ENCODE assay signal across 8 cellular contexts in genomic region chr16:4769306-4769638, GRCh38. TPM values are rescaled to one million over a fixed set of nuclear protein-coding genes. Genes with fewer than 3 reads are reported as not detected.
A peak's percentile ranks its signal among the peaks of the same experiment; 100 is the strongest.
DNase-seq lines count a peak whose midpoint lies in the region; ATAC-seq, FAIRE-seq and TF ChIP-seq lines count a peak whose summit lies in the region.

No MANE protein-coding gene starts in this region.

- FAIRE-seq in A549 (lab: Jason Lieb, UNC): no peak

- peak overlapping the region; percentile 81 for H3K4me3 ChIP-seq in A549
- H3K4me3 ChIP-seq in mucosa of stomach (ENCODE audit: low read length): peak overlapping the region; percentile 90

- peak overlapping the region; percentile 72 for H3K9ac ChIP-seq in mucosa of stomach (ENCODE audit: low read length)

- CTCF ChIA-PET in A549 (lab: Yijun Ruan, JAX): interaction anchor here (1.0 to 2.2 kb wide), 3 partner anchors 8 to 186 kb away, joined by 3 to 13 read pairs (median 5); no protein-coding TSS in a partner anchor

- POLR2A ChIA-PET in A549 (lab: Yijun Ruan, JAX): interaction anchor here (0.7 to 2.3 kb wide), 9 partner anchors 9 to 191 kb away, joined by 3 to 25 read pairs (median 4); partner anchors contain the start of genes ANKS3, DNAAF8, GLYR1 and UBN1

- TF ChIP-seq RAD21 in A549 (conservative IDR thresholded peaks at IDR 0.05 in 1 of 2, IDR thresholded peaks at IDR 0.05 in 1 of 2): no peak
- no peak for TF ChIP-seq RAD21 in Ishikawa (IDR thresholded peaks at IDR 0.05; ENCODE audit: low read depth)

- H3K27me3 ChIP-seq in mucosa of stomach (ENCODE audit: control insufficient read depth, insufficient read depth, low read length): no peaks in the 10 kb centered on the region

- peaks cover 17% of the 10 kb centered on the region; the same call in 2 of the 3 replicates for H3K4me1 ChIP-seq in A549
- peaks cover 21% of the 10 kb centered on the region for H3K4me1 ChIP-seq in mucosa of stomach (ENCODE audit: control insufficient read depth, insufficient read depth, low read length)

- no peaks in the 10 kb centered on the region for H3K9me3 ChIP-seq in A549
- H3K9me3 ChIP-seq in mucosa of stomach (ENCODE audit: control insufficient read depth, low read length): no peaks in the 10 kb centered on the region

- ATAC-seq in A549 (no peak), GM21723 (IDR thresholded peaks at IDR 0.05; ENCODE audit: unreplicated experiment) (no peak), GM21526 (IDR thresholded peaks at IDR 0.05; ENCODE audit: low FRiP score, unreplicated experiment) (no peak)

- no peaks in the 10 kb centered on the region for H3K36me3 ChIP-seq in mucosa of stomach (ENCODE audit: control insufficient read depth, insufficient read depth, low read length)

- no peak for TF ChIP-seq CTCF in A549 (IDR thresholded peaks at IDR 0.05)

- WGBS in A549 (ENCODE audit: missing lambda C conversion rate): 66% methylated on average over 7 of the region's 7 CpGs

- TF ChIP-seq POLR2A in A549 (IDR thresholded peaks at IDR 0.05; ENCODE audit: low read length): no peak

- TF ChIP-seq EP300 in A549 (IDR thresholded peaks at IDR 0.05) (no peak), Ishikawa (IDR thresholded peaks at IDR 0.05; ENCODE audit: borderline replicate concordance) (no peak)

- H3K27ac ChIP-seq in A549 (peak overlapping the region; percentile 69 to 98), cingulate gyrus (ENCODE audit: low read depth, low read length) (peak overlapping the region; percentile 95)

- peak overlapping the region; percentile 69 for H3K4me2 ChIP-seq in A549

- DNase-seq in A549 (ENCODE audit: low read depth in 1 of 2, low spot score in 1 of 2) (no peak), NCI-H1436 treated with DMSO at 0.1 percent for 48 hours (lab: John Stamatoyannopoulos, UW) (no peak), NCI-H1048 (lab: John Stamatoyannopoulos, UW) (no peak)

TF ChIP-seq in A549, 52 proteins besides CTCF, POLR2A, EP300 and RAD21:
- TF ChIP-seq ZFP36 (IDR thresholded peaks at IDR 0.05; ENCODE audit: borderline replicate concordance, partially characterized antibody): no peak
- TF ChIP-seq FOSL2 (IDR thresholded peaks at IDR 0.05): no peak
- no peak for TF ChIP-seq FOSL2 (CRISPR knock-in tag; IDR thresholded peaks at IDR 0.05)
- TF ChIP-seq HEYL (CRISPR knock-in tag; IDR thresholded peaks at IDR 0.05): no peak

TF ChIP-seq in Ishikawa, 13 proteins besides CTCF, POLR2A, EP300 and RAD21:
- TF ChIP-seq TCF12 (IDR thresholded peaks at IDR 0.05; ENCODE audit: low read depth): 0 out of 2 replicates have a peak, but pooled peaks have one; percentile 2
- no peak for TF ChIP-seq NFIC (IDR thresholded peaks at IDR 0.05)

RNA-seq across cellular contexts. Expression of gene ZNF500, which starts 2.3 kb away (rescaled TPM):
- polyA plus RNA-seq in A549 (2011; rRNA removed) (4.6 and 4.7 TPM in 2 replicates), A549 (2017; fragmentation: RNase III; extraction: RNeasy Plus Mini Kit Qiagen cat#74134 plus additional on column Dnase treatment) (5.2 to 6.7 TPM (median 6.4 TPM) in 3 replicates)
- 5.5 and 8.8 TPM in 2 replicates for polyA plus RNA-seq in A549 (2012; cell fraction: cytosol; rRNA removed)
- 18.1 and 24.3 TPM in 2 replicates for polyA plus RNA-seq in A549 (2012; cell fraction: nucleus; rRNA removed)
- 6.6 and 8.1 TPM in 2 replicates for polyA minus RNA-seq in A549 (2011; rRNA and poly(A)+ RNA removed)

RNA-seq across cellular contexts. Expression of gene SEPTIN12, which starts 18.9 kb away (rescaled TPM):
- polyA plus RNA-seq in A549 (2011; rRNA removed) (not detected in 2 replicates), A549 (2017; fragmentation: RNase III; extraction: RNeasy Plus Mini Kit Qiagen cat#74134 plus additional on column Dnase treatment) (0.14 TPM in 1 of 3 replicates, not detected in the others)
- 0.03 TPM in 1 of 2 replicates, not detected in the other for polyA plus RNA-seq in A549 (2012; cell fraction: cytosol; rRNA removed)
- polyA plus RNA-seq in A549 (2012; cell fraction: nucleus; rRNA removed): 0.54 and 0.61 TPM in 2 replicates
- polyA minus RNA-seq in A549 (2011; rRNA and poly(A)+ RNA removed): not detected in 2 replicates

RNA-seq across cellular contexts. Expression of gene SMIM22, which starts 25.9 kb away (rescaled TPM):
- polyA plus RNA-seq in A549 (2011; rRNA removed): not detected in 2 replicates
- polyA plus RNA-seq in A549 (2012; cell fraction: cytosol; rRNA removed): not detected in 2 replicates
- polyA plus RNA-seq in A549 (2012; cell fraction: nucleus; rRNA removed): not detected in 2 replicates
- not detected in 3 replicates for polyA plus RNA-seq in A549 (2017; fragmentation: RNase III; extraction: RNeasy Plus Mini Kit Qiagen cat#74134 plus additional on column Dnase treatment)
- not detected in 2 replicates for polyA minus RNA-seq in A549 (2011; rRNA and poly(A)+ RNA removed)

RNA-seq across cellular contexts. Expression of gene ROGDI, which starts 33.2 kb away (rescaled TPM):
- polyA plus RNA-seq in A549 (2011; rRNA removed) (7.2 and 7.9 TPM in 2 replicates), A549 (2017; fragmentation: RNase III; extraction: RNeasy Plus Mini Kit Qiagen cat#74134 plus additional on column Dnase treatment) (12.4 to 18.9 TPM (median 15.1 TPM) in 3 replicates)
- 20.6 and 27.4 TPM in 2 replicates for polyA plus RNA-seq in A549 (2012; cell fraction: cytosol; rRNA removed)
- polyA plus RNA-seq in A549 (2012; cell fraction: nucleus; rRNA removed): 57.1 and 63.8 TPM in 2 replicates
- polyA minus RNA-seq in A549 (2011; rRNA and poly(A)+ RNA removed): 9.3 and 9.4 TPM in 2 replicates

RNA-seq across cellular contexts. Expression of gene DNAAF8, which starts 34.9 kb away (rescaled TPM):
- polyA plus RNA-seq in A549 (2011; rRNA removed) (1.6 and 1.7 TPM in 2 replicates), A549 (2017; fragmentation: RNase III; extraction: RNeasy Plus Mini Kit Qiagen cat#74134 plus additional on column Dnase treatment) (0.73 to 1.6 TPM (median 0.89 TPM) in 3 replicates)
- polyA plus RNA-seq in A549 (2012; cell fraction: cytosol; rRNA removed): 1.1 TPM in 2 replicates
- 0.58 and 1.2 TPM in 2 replicates for polyA plus RNA-seq in A549 (2012; cell fraction: nucleus; rRNA removed)
- 0.49 and 1.6 TPM in 2 replicates for polyA minus RNA-seq in A549 (2011; rRNA and poly(A)+ RNA removed)
